ENCODE assay signal across 8 cellular contexts in genomic region chr3:182683335-182684257, GRCh38.
DNase-seq lines count a peak whose midpoint lies in the region; ATAC-seq and TF ChIP-seq lines count a peak whose summit lies in the region.

No MANE protein-coding gene starts in this region.

- H3K36me3 ChIP-seq in endodermal cell (ENCODE audit: control insufficient read depth, insufficient read depth, low read length) = no peaks in the 10 kb centered on the region

- peak overlapping the region; percentile 28 for H3K9ac ChIP-seq in endodermal cell (ENCODE audit: extremely low read depth, low read length, poor library complexity, severe bottlenecking)

- peak; percentile 85 for ATAC-seq in CD4-positive, alpha-beta T cell (ENCODE audit: poor library complexity)
- ATAC-seq in GM19351 (IDR thresholded peaks at IDR 0.05; ENCODE audit: unreplicated experiment) (peak; percentile 56), HG03521 (IDR thresholded peaks at IDR 0.05; ENCODE audit: unreplicated experiment) (peak; percentile 52)

- TF ChIP-seq CTCF in CD4-positive, alpha-beta T cell (IDR thresholded peaks at IDR 0.05) = peak; percentile 94
- peak; percentile 94 for TF ChIP-seq CTCF in endodermal cell (conservative IDR thresholded peaks at IDR 0.05)

- peak overlapping the region; percentile 79 for H3K4me3 Mint-ChIP-seq in CD4-positive, alpha-beta T cell
- peak overlapping the region; percentile 28 for H3K4me3 Mint-ChIP-seq in activated CD4-positive, alpha-beta memory T cell treated with anti-CD3 and anti-CD28 coated beads, Interleukin-2, amount 10 ng/mL, durations not matched to agents 7 days and 5 days
- peak overlapping the region; percentile 70 for H3K4me3 Mint-ChIP-seq in endodermal cell

- peaks cover 9% of the 10 kb centered on the region for H3K4me1 Mint-ChIP-seq in CD4-positive, alpha-beta T cell (ENCODE audit: low read depth)
- peaks cover 6% of the 10 kb centered on the region for H3K4me1 Mint-ChIP-seq in activated CD4-positive, alpha-beta memory T cell treated with anti-CD3 and anti-CD28 coated beads, Interleukin-2, amount 10 ng/mL, durations not matched to agents 7 days and 5 days
- peaks cover 12% of the 10 kb centered on the region for H3K4me1 Mint-ChIP-seq in endodermal cell

- no peak overlapping the region for H3K27ac ChIP-seq in CD4-positive, alpha-beta T cell (ENCODE audit: low read depth, low read length)
- peak overlapping the region; percentile 74 for H3K27ac ChIP-seq in endodermal cell (ENCODE audit: low read depth, low read length)

- H3K9me3 ChIP-seq in CD4-positive, alpha-beta T cell (ENCODE audit: control insufficient read depth, low read length) = no peaks in the 10 kb centered on the region
- peaks cover 8% of the 10 kb centered on the region for H3K9me3 ChIP-seq in endodermal cell (ENCODE audit: control insufficient read depth, low read length)

- no peaks in the 10 kb centered on the region for H3K36me3 Mint-ChIP-seq in CD4-positive, alpha-beta T cell (ENCODE audit: low read depth)
- H3K36me3 Mint-ChIP-seq in activated CD4-positive, alpha-beta memory T cell treated with anti-CD3 and anti-CD28 coated beads, Interleukin-2, amount 10 ng/mL, durations not matched to agents 7 days and 5 days (ENCODE audit: low read depth) = no peaks in the 10 kb centered on the region
- no peaks in the 10 kb centered on the region for H3K36me3 Mint-ChIP-seq in endodermal cell (ENCODE audit: low read depth)

- no peaks in the 10 kb centered on the region for H3K9me3 Mint-ChIP-seq in CD4-positive, alpha-beta T cell
- no peaks in the 10 kb centered on the region for H3K9me3 Mint-ChIP-seq in activated CD4-positive, alpha-beta memory T cell treated with anti-CD3 and anti-CD28 coated beads, Interleukin-2, amount 10 ng/mL, durations not matched to agents 7 days and 5 days
- H3K9me3 Mint-ChIP-seq in endodermal cell = no peaks in the 10 kb centered on the region

- CTCF ChIA-PET in CD4-positive, alpha-beta T cell (lab: Charles Lee) = interaction anchor here (0.5 to 1.5 kb wide), 5 partner anchors 10 to 1725 kb away, joined by 3 to 4 read pairs (median 4); no protein-coding TSS in a partner anchor
- CTCF ChIA-PET in activated CD4-positive, alpha-beta memory T cell treated with anti-CD3 and anti-CD28 coated beads, Interleukin-2, amount 10 ng/mL, durations not matched to agents 7 days and 5 days (lab: Charles Lee) = interaction anchor here (0.5 to 3.6 kb wide), 16 partner anchors 8 to 1765 kb away, joined by 3 to 26 read pairs (median 4); no protein-coding TSS in a partner anchor

- H3K27me3 ChIP-seq in CD4-positive, alpha-beta T cell (ENCODE audit: control insufficient read depth, insufficient read depth, low read length) = peaks cover 45% of the 10 kb centered on the region
- peaks cover 20% of the 10 kb centered on the region for H3K27me3 ChIP-seq in endodermal cell (ENCODE audit: control insufficient read depth, insufficient read depth, low read length, poor library complexity, severe bottlenecking)

- H3K4me1 ChIP-seq in endodermal cell (ENCODE audit: control insufficient read depth, insufficient read depth, low read length) = no peaks in the 10 kb centered on the region

- intact Hi-C loops in CD4-positive, alpha-beta T cell (cut with DNase I, micrococcal nuclease) = loop anchor here (1.0 to 10.0 kb wide), 9 partner anchors 974 to 1989 kb away; no protein-coding TSS in a partner anchor

- POLR2A ChIA-PET in CD4-positive, alpha-beta T cell (lab: Charles Lee) = interaction anchor here (0.6 kb wide), 1 partner anchor 110 kb away, joined by 3 read pairs; the partner anchor contains the start of gene ATP11B
- POLR2A ChIA-PET in activated CD4-positive, alpha-beta memory T cell treated with anti-CD3 and anti-CD28 coated beads, Interleukin-2, amount 10 ng/mL, durations not matched to agents 7 days and 5 days (lab: Charles Lee) = no interaction called here

- 14 to 19% methylated on average over 6 to 8 of the region's 8 CpGs for WGBS in endodermal cell (ENCODE audit: insufficient coverage in 1 of 2, insufficient read length in 1 of 2), 2 experiments

- peak; percentile 21 to 54 (median 38) for DNase-seq in CD4-positive, alpha-beta T cell
- DNase-seq in NCI-H748 (lab: John Stamatoyannopoulos, UW; ENCODE audit: unreplicated experiment) (peak; percentile 81), endodermal cell (peak; percentile 90), midbrain (lab: John Stamatoyannopoulos, UW) (peak; percentile 87)
- peak; percentile 62 for DNase-seq in activated CD4-positive, alpha-beta memory T cell treated with anti-CD3 and anti-CD28 coated beads, Interleukin-2, amount 10 ng/mL, durations not matched to agents 7 days and 5 days
- peak; percentile 15 for DNase-seq in stimulated activated CD8-positive, alpha-beta memory T cell treated with anti-CD3 and anti-CD28 coated beads, Interleukin-7, amount 100 ng/mL, for 24 hours (ENCODE audit: low read depth)

- H3K4me3 ChIP-seq in endodermal cell (ENCODE audit: low read length) = peak overlapping the region; percentile 83

- peaks cover 65% of the 10 kb centered on the region for H3K27me3 Mint-ChIP-seq in CD4-positive, alpha-beta T cell
- H3K27me3 Mint-ChIP-seq in activated CD4-positive, alpha-beta memory T cell treated with anti-CD3 and anti-CD28 coated beads, Interleukin-2, amount 10 ng/mL, durations not matched to agents 7 days and 5 days = peaks cover 43% of the 10 kb centered on the region
- no peaks in the 10 kb centered on the region for H3K27me3 Mint-ChIP-seq in endodermal cell (ENCODE audit: insufficient read depth)

- no peak overlapping the region for H3K27ac Mint-ChIP-seq in CD4-positive, alpha-beta T cell
- H3K27ac Mint-ChIP-seq in activated CD4-positive, alpha-beta memory T cell treated with anti-CD3 and anti-CD28 coated beads, Interleukin-2, amount 10 ng/mL, durations not matched to agents 7 days and 5 days = no peak overlapping the region
- H3K27ac Mint-ChIP-seq in endodermal cell = no peak overlapping the region

Comparison
In these comparisons a context has a peak if more than half of its experiments do, and no peak if none do; other contexts are left out.
1. DNase-seq: peak in every context shown above with its lines; median percentile 90 in endodermal cell; 87 in midbrain; 81 in NCI-H748; 62 in activated CD4-positive, alpha-beta memory T cell treated with anti-CD3 and anti-CD28 coated beads, Interleukin-2, amount 10 ng/mL, durations not matched to agents 7 days and 5 days; 38 in CD4-positive, alpha-beta T cell; 15 in stimulated activated CD8-positive, alpha-beta memory T cell treated with anti-CD3 and anti-CD28 coated beads, Interleukin-7, amount 100 ng/mL, for 24 hours.
2. H3K4me3 Mint-ChIP-seq: peak in every context shown above with its lines; median percentile 79 in CD4-positive, alpha-beta T cell; 70 in endodermal cell; 28 in activated CD4-positive, alpha-beta memory T cell treated with anti-CD3 and anti-CD28 coated beads, Interleukin-2, amount 10 ng/mL, durations not matched to agents 7 days and 5 days.